Comparison of ENCODE assay signal across 23 cellular contexts in the genomic region with DNA sequence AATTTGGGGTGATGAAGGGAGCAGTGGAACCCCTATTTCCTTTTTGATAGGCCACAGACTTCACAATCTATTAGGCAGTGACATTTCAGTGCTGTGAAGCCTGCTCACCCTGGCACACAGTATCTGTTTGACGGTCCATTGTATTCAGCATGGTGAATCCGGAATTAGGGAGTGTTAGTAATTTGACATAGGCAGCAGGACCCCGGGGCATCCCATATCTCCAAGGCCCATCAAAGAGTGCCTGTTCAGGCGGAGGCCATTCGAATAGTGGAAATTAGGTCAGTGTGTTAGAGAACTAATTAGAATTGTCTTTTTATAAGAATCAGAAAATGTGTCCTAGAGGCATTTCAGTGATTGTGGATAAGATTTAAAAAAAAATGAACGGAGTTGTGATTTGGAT.
DNase-seq lines count a peak whose midpoint lies in the region; ATAC-seq and TF ChIP-seq lines count a peak whose summit lies in the region.
"Had no signal": no experiment of that assay in that cellular context is flagged by ENCODE, and none has a peak within 500 bp of the region (broad histone marks: within the 10 kb centered on the region; RNA-seq: fewer than 3 reads in every experiment).

No MANE protein-coding gene starts in this region.

- no peak for TF ChIP-seq POLR2A in breast epithelium (IDR thresholded peaks at IDR 0.05)

- dilution Hi-C loops in mammary epithelial cell (cut with HindIII; ENCODE audit: low sequenced_read_pairs), result no loop called here

- H3K36me3 Mint-ChIP-seq in T-helper 17 cell (ENCODE audit: low read depth), result no peaks in the 10 kb centered on the region
- H3K36me3 Mint-ChIP-seq: CD14-positive monocyte; CD8-positive, alpha-beta memory T cell had no signal

- H4K20me1 ChIP-seq in mammary epithelial cell (ENCODE audit: insufficient read depth, low read length), result no peaks in the 10 kb centered on the region
- H4K20me1 ChIP-seq: BLaER1 treated with 17β-estradiol and CSF1 and Interleukin-3, amounts not matched to agents 10 nM and 100 nM had no signal

- H3K4me3 Mint-ChIP-seq in T-helper 17 cell, result no peak overlapping the region
- H3K4me3 Mint-ChIP-seq: CD14-positive monocyte; CD4-positive, alpha-beta T cell; CD8-positive, alpha-beta memory T cell; GM23338; H9 had no signal

- ATAC-seq in T-helper 17 cell (no peak), GM21825 (IDR thresholded peaks at IDR 0.05; ENCODE audit: unreplicated experiment) (no peak)
- ATAC-seq: A549, GM12878, GM23338, HCT116 had no signal

- CTCF ChIA-PET in mammary epithelial cell (lab: Charles Lee; ENCODE audit: low non-redundant PET), result no interaction called here

- intact Hi-C loops in mammary epithelial cell (cut with micrococcal nuclease), result no loop called here
- intact Hi-C loops in breast epithelium (cut with DNase I; ENCODE audit: low total_unique reads), result no loop called here

- 26% methylated on average over 6 of the region's 6 CpGs for WGBS in mammary epithelial cell (ENCODE audit: low coverage, missing lambda C conversion rate)

- H3K27me3 ChIP-seq in mammary epithelial cell (ENCODE audit: insufficient read depth, low read length), result no peaks in the 10 kb centered on the region
- H3K27me3 ChIP-seq in breast epithelium, result no peaks in the 10 kb centered on the region
- H3K27me3 ChIP-seq: BE2C; BLaER1 treated with 17β-estradiol and CSF1 and Interleukin-3, amounts not matched to agents 10 nM and 100 nM had no signal

- H3K27me3 Mint-ChIP-seq in T-helper 17 cell, result no peaks in the 10 kb centered on the region
- H3K27me3 Mint-ChIP-seq: CD4-positive, alpha-beta T cell; CD8-positive, alpha-beta memory T cell had no signal

- in situ Hi-C loops in mammary epithelial cell (cut with MboI; ENCODE audit: low sequenced_read_pairs in 2 of 2), result no loop called here

- no peaks in the 10 kb centered on the region for H3K79me2 ChIP-seq in mammary epithelial cell (ENCODE audit: insufficient read depth, low read length)

- H3K4me3 ChIP-seq in mammary epithelial cell (replicated peaks in 1 of 3; ENCODE audit: insufficient read depth in 1 of 3, low read depth in 2 of 3, low read length in 3 of 3) (no peak overlapping the region), breast epithelium (no peak overlapping the region)
- H3K4me3 ChIP-seq: A549; BLaER1 treated with 17β-estradiol and CSF1 and Interleukin-3, amounts not matched to agents 10 nM and 100 nM; GM12878; GM23338 had no signal

- TF ChIP-seq CTCF in mammary epithelial cell (conservative IDR thresholded peaks at IDR 0.05 in 1 of 2, IDR thresholded peaks at IDR 0.05 in 1 of 2; ENCODE audit: extremely low read depth in 1 of 2, insufficient read depth in 1 of 2, low read depth in 1 of 2, low read length in 2 of 2) (no peak), breast epithelium (IDR thresholded peaks at IDR 0.05) (no peak)

- peak overlapping the region; percentile 70 for H2AFZ ChIP-seq in mammary epithelial cell (ENCODE audit: low read depth, low read length)
- H2AFZ ChIP-seq: GM23338 had no signal

- H3K9me3 ChIP-seq in mammary epithelial cell (replicated peaks; ENCODE audit: insufficient read depth, low read length) (no peaks in the 10 kb centered on the region), breast epithelium (no peaks in the 10 kb centered on the region), T-helper 17 cell (ENCODE audit: control insufficient read depth, low read length, poor library complexity, severe bottlenecking) (peaks cover 3% of the 10 kb centered on the region)
- H3K9me3 ChIP-seq: BE2C; BLaER1 treated with 17β-estradiol and CSF1 and Interleukin-3, amounts not matched to agents 10 nM and 100 nM had no signal

- H3K27ac Mint-ChIP-seq in T-helper 17 cell, result no peak overlapping the region
- H3K27ac Mint-ChIP-seq: CD14-positive monocyte; CD4-positive, alpha-beta T cell; CD8-positive, alpha-beta memory T cell; GM23338; H9 had no signal

- H3K36me3 ChIP-seq in mammary epithelial cell (ENCODE audit: insufficient read depth, low read length) (no peaks in the 10 kb centered on the region), breast epithelium (no peaks in the 10 kb centered on the region)
- H3K36me3 ChIP-seq: BE2C; BLaER1 treated with 17β-estradiol and CSF1 and Interleukin-3, amounts not matched to agents 10 nM and 100 nM had no signal

- H3K27ac ChIP-seq in mammary epithelial cell (ENCODE audit: insufficient read depth, low read depth, low read length) (no peak overlapping the region), breast epithelium (no peak overlapping the region)
- H3K27ac ChIP-seq: A549; BLaER1 treated with 17β-estradiol and CSF1 and Interleukin-3, amounts not matched to agents 10 nM and 100 nM had no signal

- H3K4me2 ChIP-seq in mammary epithelial cell (ENCODE audit: insufficient read depth, low read depth, low read length), result no peak overlapping the region
- H3K4me2 ChIP-seq: A549; BLaER1 treated with 17β-estradiol and CSF1 and Interleukin-3, amounts not matched to agents 10 nM and 100 nM; GM23338 had no signal

- no TSS peak for BruUV-seq in mammary epithelial cell (replicated peaks; lab: Mats Ljungman, UMichigan)

- H3K9ac ChIP-seq in mammary epithelial cell (ENCODE audit: insufficient read depth, low read length), result no peak overlapping the region
- H3K9ac ChIP-seq: BLaER1 treated with 17β-estradiol and CSF1 and Interleukin-3, amounts not matched to agents 10 nM and 100 nM had no signal

- H3K4me1 ChIP-seq in mammary epithelial cell (ENCODE audit: insufficient read depth, low read length), result peaks cover 14% of the 10 kb centered on the region
- H3K4me1 ChIP-seq in breast epithelium, result no peaks in the 10 kb centered on the region
- H3K4me1 ChIP-seq: A549; BE2C; BLaER1 treated with 17β-estradiol and CSF1 and Interleukin-3, amounts not matched to agents 10 nM and 100 nM had no signal

- no peaks in the 10 kb centered on the region for H3K4me1 Mint-ChIP-seq in T-helper 17 cell
- H3K4me1 Mint-ChIP-seq: CD14-positive monocyte; CD8-positive, alpha-beta memory T cell; GM23338; H9 had no signal

- DNase-seq in mammary epithelial cell (no peak), breast epithelium (ENCODE audit: low spot score in 2 of 2) (no peak), foreskin melanocyte (peak; percentile 60), retina (peak; percentile 31), T-helper 17 cell (no peak)
- DNase-seq: 8988T; ACHN; AML-193; BE2C; CD4-positive, alpha-beta T cell; CD8-positive, alpha-beta memory T cell; DMS 273 treated with DMSO at 0.1 percent for 48 hours; DMS79; EL; GDM1; H9 had no signal

Comparison
In these comparisons a context has a peak if more than half of its experiments do, and no peak if none do; other contexts are left out.
1. DNase-seq: peak in foreskin melanocyte (single experiment) and retina (single experiment); none in mammary epithelial cell (single experiment), breast epithelium (0 of 2) and T-helper 17 cell (0 of 3).